In genomic region chr9:36144322-36145206, GRCh38 we compare ENCODE assay signal across 12 cellular contexts. TPM values are rescaled to one million over a fixed set of nuclear protein-coding genes. Genes with fewer than 3 reads are reported as not detected.
DNase-seq lines count a peak whose midpoint lies in the region; ATAC-seq and TF ChIP-seq lines count a peak whose summit lies in the region.
"Had no signal": no experiment of that assay in that cellular context is flagged by ENCODE, and none has a peak within 500 bp of the region (broad histone marks: within the 10 kb centered on the region; RNA-seq: fewer than 3 reads in every experiment).

No MANE protein-coding gene starts in this region.

- no peak for TF ChIP-seq CTCF in right atrium auricular region (IDR thresholded peaks at IDR 0.05)
- no peak for TF ChIP-seq CTCF in activated CD8-positive, alpha-beta T cell treated with anti-CD3 and anti-CD28 coated beads for 36 hours (IDR thresholded peaks at IDR 0.05)

- peaks cover 25% of the 10 kb centered on the region for H3K36me3 Mint-ChIP-seq in activated CD8-positive, alpha-beta T cell treated with anti-CD3 and anti-CD28 coated beads for 36 hours (ENCODE audit: low read depth)

- no peak overlapping the region for H3K4me3 ChIP-seq in right atrium auricular region
- no peak overlapping the region for H3K4me3 ChIP-seq in muscle layer of colon (ENCODE audit: low read depth in 1 of 2, low read length in 2 of 2)
- H3K4me3 ChIP-seq: MG63, prostate gland had no signal

- H3K36me3 ChIP-seq in right atrium auricular region, result no peaks in the 10 kb centered on the region
- peaks cover 6% of the 10 kb centered on the region for H3K36me3 ChIP-seq in muscle layer of colon (ENCODE audit: insufficient read depth, low read length)
- H3K36me3 ChIP-seq: MG63, prostate gland had no signal

- H3K9me3 ChIP-seq in right atrium auricular region, result no peaks in the 10 kb centered on the region
- no peaks in the 10 kb centered on the region for H3K9me3 ChIP-seq in muscle layer of colon (ENCODE audit: low read length)
- H3K9me3 ChIP-seq: prostate gland had no signal

- H3K9ac ChIP-seq in muscle layer of colon (ENCODE audit: low read length), result no peak overlapping the region

- intact Hi-C loops in cardiac septum (cut with DNase I), result no loop called here
- intact Hi-C loops in activated CD8-positive, alpha-beta T cell treated with anti-CD3 and anti-CD28 coated beads for 36 hours (cut with micrococcal nuclease), result no loop called here

- H3K4me1 Mint-ChIP-seq in activated CD8-positive, alpha-beta T cell treated with anti-CD3 and anti-CD28 coated beads for 36 hours (ENCODE audit: low read depth), result peaks cover 92% of the 10 kb centered on the region

- CTCF ChIA-PET in activated CD8-positive, alpha-beta T cell treated with anti-CD3 and anti-CD28 coated beads for 36 hours (lab: Charles Lee), result interaction anchor here (0.6 to 3.7 kb wide), 7 partner anchors 13 to 136 kb away, joined by 3 to 20 read pairs (median 4); partner anchors contain the start of gene CLTA

- H3K4me3 Mint-ChIP-seq in activated CD8-positive, alpha-beta T cell treated with anti-CD3 and anti-CD28 coated beads for 36 hours, result peak overlapping the region; percentile 68

- H3K27me3 Mint-ChIP-seq in activated CD8-positive, alpha-beta T cell treated with anti-CD3 and anti-CD28 coated beads for 36 hours, result no peaks in the 10 kb centered on the region

- peak; percentile 78 for DNase-seq in cardiac septum (ENCODE audit: low spot score)
- no peak for DNase-seq in right atrium auricular region (ENCODE audit: low spot score)
- DNase-seq in activated CD8-positive, alpha-beta T cell treated with anti-CD3 and anti-CD28 coated beads for 36 hours, result peak; percentile 35
- no peak for DNase-seq in hepatic stellate cell (ENCODE audit: low spot score)
- no peak for DNase-seq in inferior parietal cortex (ENCODE audit: extremely low spot score)
- DNase-seq: amniotic stem cell, MG63, T1000 had no signal

- peak overlapping the region; percentile 93 for H3K27ac Mint-ChIP-seq in activated CD8-positive, alpha-beta T cell treated with anti-CD3 and anti-CD28 coated beads for 36 hours

- H3K27me3 ChIP-seq in right atrium auricular region (no peaks in the 10 kb centered on the region), muscle layer of colon (ENCODE audit: control insufficient read depth in 1 of 2, insufficient read depth in 2 of 2, low read length in 2 of 2) (no peaks in the 10 kb centered on the region)
- H3K27me3 ChIP-seq: MG63 had no signal

- H3K27ac ChIP-seq in right atrium auricular region (no peak overlapping the region), muscle layer of colon (ENCODE audit: low read depth, low read length) (peak overlapping the region; percentile 98)

- H3K4me1 ChIP-seq in right atrium auricular region, result peaks cover 0 to 64% of the 10 kb centered on the region in 2 donors
- H3K4me1 ChIP-seq in muscle layer of colon (ENCODE audit: insufficient read depth, low read length), result peaks cover 90% of the 10 kb centered on the region

- POLR2A ChIA-PET in activated CD8-positive, alpha-beta T cell treated with anti-CD3 and anti-CD28 coated beads for 36 hours (lab: Charles Lee), result interaction anchor here (0.5 kb wide), 1 partner anchor 42 kb away, joined by 3 read pairs; no protein-coding TSS in a partner anchor

- peaks cover 13% of the 10 kb centered on the region for H3K9me3 Mint-ChIP-seq in activated CD8-positive, alpha-beta T cell treated with anti-CD3 and anti-CD28 coated beads for 36 hours

- ATAC-seq in activated CD8-positive, alpha-beta T cell treated with anti-CD3 and anti-CD28 coated beads for 36 hours, result peak; percentile 34
- ATAC-seq in GM18873 (IDR thresholded peaks at IDR 0.05; ENCODE audit: low FRiP score, unreplicated experiment), result no peak
- no peak for ATAC-seq in HG02884 (IDR thresholded peaks at IDR 0.05; ENCODE audit: unreplicated experiment)

RNA-seq across cellular contexts. Expression of gene GLIPR2, which starts 8.0 kb away (rescaled TPM):
- 6.6 TPM for total RNA-seq in cardiac septum
- 10 to 100 TPM; 11.2 to 11.6 TPM for total RNA-seq in right atrium auricular region
- total RNA-seq in activated CD8-positive, alpha-beta T cell treated with anti-CD3 and anti-CD28 coated beads for 36 hours, result 10 to 100 TPM; 12.2 to 13.6 TPM

RNA-seq across cellular contexts. Expression of gene CCIN, which starts 24.6 kb away (rescaled TPM):
- total RNA-seq in cardiac septum (0.16 TPM), right atrium auricular region (not detected)
- total RNA-seq in activated CD8-positive, alpha-beta T cell treated with anti-CD3 and anti-CD28 coated beads for 36 hours, result not detected

RNA-seq across cellular contexts. Expression of gene CLTA, which starts 46.2 kb away (rescaled TPM):
- 58.3 TPM for total RNA-seq in cardiac septum
- total RNA-seq in right atrium auricular region, result 10 to 100 TPM; 67.2 to 87.7 TPM
- 100 to 1,000 TPM; 116 to 119 TPM for total RNA-seq in activated CD8-positive, alpha-beta T cell treated with anti-CD3 and anti-CD28 coated beads for 36 hours

Comparison
In these comparisons a context has a peak if more than half of its experiments do, and no peak if none do; other contexts are left out.
1. DNase-seq: peak in cardiac septum (single experiment) and activated CD8-positive, alpha-beta T cell treated with anti-CD3 and anti-CD28 coated beads for 36 hours (single experiment); none in right atrium auricular region (single experiment), hepatic stellate cell (single experiment) and inferior parietal cortex (single experiment).